ENCODE assay signal across 9 cellular contexts in the genomic region with DNA sequence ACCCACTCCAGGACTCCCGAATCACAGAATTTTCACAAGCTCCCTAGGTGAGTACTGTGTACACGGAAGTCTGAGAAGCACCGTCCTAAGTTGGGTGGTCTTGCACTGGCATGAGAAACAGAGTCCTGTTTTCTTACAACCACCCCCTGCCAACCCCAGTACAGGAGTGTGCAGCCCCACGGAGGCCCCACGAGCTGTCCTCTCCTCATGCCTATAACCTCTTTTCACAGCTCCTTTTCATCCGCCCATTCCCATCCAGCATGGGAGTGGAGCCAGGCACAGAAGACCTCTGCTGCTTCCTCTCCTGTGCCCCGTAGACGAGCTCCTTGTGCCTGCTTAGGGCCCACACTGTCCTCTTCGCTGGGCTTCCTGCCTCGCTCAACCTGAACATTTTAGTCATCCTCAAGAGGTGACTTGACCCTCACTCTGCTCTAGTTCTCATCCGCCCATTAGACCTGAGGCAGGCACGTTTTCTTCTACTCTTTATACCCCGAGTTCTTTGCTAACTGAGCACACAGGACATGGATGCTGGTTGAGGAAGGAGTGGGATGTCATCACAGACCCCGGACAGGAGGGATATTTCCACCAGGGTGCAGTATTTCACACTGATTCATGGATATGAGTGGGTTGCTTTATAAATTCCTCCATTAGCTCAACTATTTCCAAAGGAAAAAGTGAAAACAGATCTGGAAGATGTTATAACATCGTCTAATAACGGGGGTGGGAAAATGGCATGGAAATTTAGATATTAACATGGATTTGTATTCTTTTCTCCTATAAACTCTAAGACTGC.
DNase-seq lines count a peak whose midpoint lies in the region; ATAC-seq and TF ChIP-seq lines count a peak whose summit lies in the region.
"Had no signal": no experiment of that assay in that cellular context is flagged by ENCODE, and none has a peak within 500 bp of the region (broad histone marks: within the 10 kb centered on the region; RNA-seq: fewer than 3 reads in every experiment).

No MANE protein-coding gene starts in this region.

- CTCF ChIA-PET in GM10248 (lab: Yijun Ruan, JAX), result interaction anchor here (1.3 kb wide), 1 partner anchor 10 kb away, joined by 4 read pairs; no protein-coding TSS in a partner anchor

- ATAC-seq in esophagus mucosa (peak; percentile 32), GM18861 (IDR thresholded peaks at IDR 0.05; ENCODE audit: unreplicated experiment) (no peak), GM19463 (IDR thresholded peaks at IDR 0.05; ENCODE audit: unreplicated experiment) (no peak), HG03432 (IDR thresholded peaks at IDR 0.05; ENCODE audit: unreplicated experiment) (no peak)

- TF ChIP-seq CTCF in GM10248 (IDR thresholded peaks at IDR 0.05; ENCODE audit: control extremely low read depth, extremely low read depth, low read depth, missing control alignments), result no peak

- DNase-seq in ACHN (peak; percentile 22), NCI-H1092 treated with DMSO at 0.1 percent for 48 hours (lab: John Stamatoyannopoulos, UW) (peak; percentile 26), midbrain (lab: John Stamatoyannopoulos, UW) (peak; percentile 67), GM10248 (ENCODE audit: extremely low spot score) (no peak)
- DNase-seq: Karpas-422 had no signal

- in situ Hi-C loops in ACHN (cut with HindIII; ENCODE audit: low pct_ligation_motif_present, low pct_unique_long_range_greater_than_20kb, low sequenced_read_pairs), result no loop called here

- POLR2A ChIA-PET in GM10248 (lab: Yijun Ruan, JAX), result no interaction called here
